Comparison of ENCODE assay signal across 34 cellular contexts in genomic region chr11:8387693-8388092, GRCh38.
"Had no signal": no experiment of that assay in that cellular context is flagged by ENCODE, and none has a peak within 500 bp of the region (broad histone marks: within the 10 kb centered on the region; RNA-seq: fewer than 3 reads in every experiment).

No MANE protein-coding gene starts in this region.

- H3K36me3 ChIP-seq: brain microvascular endothelial cell, gastrocnemius medialis, heart left ventricle, WERI-Rb-1 had no signal

- H3K4me3 ChIP-seq: coronary artery, dorsolateral prefrontal cortex, gastrocnemius medialis, heart left ventricle had no signal

- H3K27me3 Mint-ChIP-seq: activated B cell treated with CpG ODN at 0.5 μM for 24 hours; activated CD4-positive, alpha-beta memory T cell treated with anti-CD3 and anti-CD28 coated beads, Interleukin-2, amount 10 ng/mL, durations not matched to agents 7 days and 5 days; activated CD4-positive, alpha-beta T cell treated with anti-CD3 and anti-CD28 coated beads, Interleukin-2, amount 10 ng/mL, durations not matched to agents 7 days and 5 days; activated naive CD8-positive, alpha-beta T cell; activated T-cell treated with anti-CD3 and anti-CD28 coated beads, Interleukin-2, amount 50 U/mL, for 24 hours; central memory CD8-positive, alpha-beta T cell; dendritic cell treated with granulocyte-macrophage colony-stimulating factor and Interleukin-4, amounts not matched to agents 40 ng/mL and 50 ng/mL, for 4 days had no signal

- H3K4me1 ChIP-seq: foreskin keratinocyte, gastrocnemius medialis had no signal

- DNase-seq: activated B cell treated with CpG ODN at 0.5 μM for 24 hours; activated CD4-positive, alpha-beta memory T cell treated with anti-CD3 and anti-CD28 coated beads, Interleukin-2, amount 10 ng/mL, durations not matched to agents 7 days and 5 days; activated CD4-positive, alpha-beta T cell treated with anti-CD3 and anti-CD28 coated beads, Interleukin-2, amount 10 ng/mL, durations not matched to agents 7 days and 5 days; activated CD4-positive, alpha-beta T cell treated with anti-CD3 and anti-CD28 coated beads, Interleukin-2, amount 50 U/mL, for 4 hours; activated CD8-positive, alpha-beta memory T cell treated with anti-CD3 and anti-CD28 coated beads, Interleukin-2, amount 50 U/mL, for 48 hours; activated gamma-delta T cell; activated naive CD4-positive, alpha-beta T cell; activated naive CD4-positive, alpha-beta T cell treated with anti-CD3 and anti-CD28 coated beads, Interleukin-2, amount 50 U/mL, for 16 hours; activated T-cell treated with anti-CD3 and anti-CD28 coated beads for 4 hours; activated T-cell treated with anti-CD3 and anti-CD28 coated beads, Interleukin-2, amount 50 U/mL, for 24 hours; activated T-cell treated with anti-CD3 and anti-CD28 coated beads, Interleukin-2, amount 50 U/mL, for 72 hours; amniotic stem cell; anterior cingulate cortex; brain microvascular endothelial cell; dorsolateral prefrontal cortex; effector memory CD4-positive, alpha-beta T cell; endodermal cell; foreskin keratinocyte; gastrocnemius medialis; glutamatergic neuron; heart left ventricle; T-helper 1 cell; T-helper 17 cell; T1000; WERI-Rb-1 had no signal

- FAIRE-seq: astrocyte, bronchial epithelial cell had no signal

- H3K36me3 Mint-ChIP-seq: activated naive CD8-positive, alpha-beta T cell had no signal

- H3K27ac Mint-ChIP-seq: activated B cell treated with CpG ODN at 0.5 μM for 24 hours; activated CD4-positive, alpha-beta memory T cell treated with anti-CD3 and anti-CD28 coated beads, Interleukin-2, amount 10 ng/mL, durations not matched to agents 7 days and 5 days; activated CD4-positive, alpha-beta T cell treated with anti-CD3 and anti-CD28 coated beads, Interleukin-2, amount 10 ng/mL, durations not matched to agents 7 days and 5 days; activated naive CD8-positive, alpha-beta T cell; activated T-cell treated with anti-CD3 and anti-CD28 coated beads, Interleukin-2, amount 50 U/mL, for 24 hours; activated T-cell treated with anti-CD3 and anti-CD28 coated beads, Interleukin-2, amount 50 U/mL, for 72 hours; dendritic cell treated with granulocyte-macrophage colony-stimulating factor and Interleukin-4, amounts not matched to agents 40 ng/mL and 50 ng/mL, for 4 days; endodermal cell; T-helper 17 cell; T-helper 2 cell treated with Interferon-gamma antibody and Interleukin-4, amounts not matched to agents 5 μg/mL and 100 μg/mL, for 36 hours had no signal

- ATAC-seq: activated CD4-positive, CD25-positive, alpha-beta regulatory T cell treated with anti-CD3 and anti-CD28 coated beads, Interleukin-2, amount 50 U/mL, for 24 hours; activated T-cell treated with anti-CD3 and anti-CD28 coated beads, Interleukin-2, amount 50 U/mL, for 72 hours; esophagus mucosa; foreskin keratinocyte; gastrocnemius medialis; heart left ventricle; T-helper 17 cell had no signal

- H3K4me3 Mint-ChIP-seq: activated B cell treated with CpG ODN at 0.5 μM for 24 hours; activated CD4-positive, alpha-beta memory T cell treated with anti-CD3 and anti-CD28 coated beads, Interleukin-2, amount 10 ng/mL, durations not matched to agents 7 days and 5 days; activated CD4-positive, alpha-beta T cell treated with anti-CD3 and anti-CD28 coated beads, Interleukin-2, amount 10 ng/mL, durations not matched to agents 7 days and 5 days; activated naive CD8-positive, alpha-beta T cell; activated T-cell treated with anti-CD3 and anti-CD28 coated beads, Interleukin-2, amount 50 U/mL, for 24 hours; activated T-cell treated with anti-CD3 and anti-CD28 coated beads, Interleukin-2, amount 50 U/mL, for 72 hours; central memory CD8-positive, alpha-beta T cell; dendritic cell treated with granulocyte-macrophage colony-stimulating factor and Interleukin-4, amounts not matched to agents 40 ng/mL and 50 ng/mL, for 4 days; endodermal cell; T-helper 17 cell; T-helper 2 cell treated with Interferon-gamma antibody and Interleukin-4, amounts not matched to agents 5 μg/mL and 100 μg/mL, for 36 hours had no signal

- H3K27me3 ChIP-seq: brain microvascular endothelial cell, dorsolateral prefrontal cortex, gastrocnemius medialis, heart left ventricle had no signal

- H3K4me1 Mint-ChIP-seq: activated CD4-positive, alpha-beta memory T cell treated with anti-CD3 and anti-CD28 coated beads, Interleukin-2, amount 10 ng/mL, durations not matched to agents 7 days and 5 days; activated CD4-positive, alpha-beta T cell treated with anti-CD3 and anti-CD28 coated beads, Interleukin-2, amount 10 ng/mL, durations not matched to agents 7 days and 5 days; central memory CD8-positive, alpha-beta T cell had no signal

- H3K27ac ChIP-seq: brain microvascular endothelial cell, coronary artery, foreskin keratinocyte, gastrocnemius medialis, heart left ventricle, WERI-Rb-1 had no signal

- H3K9me3 Mint-ChIP-seq: activated B cell treated with CpG ODN at 0.5 μM for 24 hours; activated CD4-positive, alpha-beta memory T cell treated with anti-CD3 and anti-CD28 coated beads, Interleukin-2, amount 10 ng/mL, durations not matched to agents 7 days and 5 days; activated CD4-positive, alpha-beta T cell treated with anti-CD3 and anti-CD28 coated beads, Interleukin-2, amount 10 ng/mL, durations not matched to agents 7 days and 5 days; activated T-cell treated with anti-CD3 and anti-CD28 coated beads, Interleukin-2, amount 50 U/mL, for 24 hours; activated T-cell treated with anti-CD3 and anti-CD28 coated beads, Interleukin-2, amount 50 U/mL, for 72 hours; central memory CD8-positive, alpha-beta T cell; dendritic cell treated with granulocyte-macrophage colony-stimulating factor and Interleukin-4, amounts not matched to agents 40 ng/mL and 50 ng/mL, for 4 days; endodermal cell; T-helper 2 cell treated with Interferon-gamma antibody and Interleukin-4, amounts not matched to agents 5 μg/mL and 100 μg/mL, for 36 hours had no signal

- H3K9me3 ChIP-seq: gastrocnemius medialis, heart left ventricle had no signal
